In genomic region chr14:77195766-77196165, GRCh38 we compare ENCODE assay signal across 22 cellular contexts. TPM values are rescaled to one million over a fixed set of nuclear protein-coding genes. Genes with fewer than 3 reads are reported as not detected.
"Had no signal": no experiment of that assay in that cellular context is flagged by ENCODE, and none has a peak within 500 bp of the region (broad histone marks: within the 10 kb centered on the region; RNA-seq: fewer than 3 reads in every experiment).

No MANE protein-coding gene starts in this region.

- H3K4me3 Mint-ChIP-seq: immature natural killer cell, mesothelial cell of epicardium, nephron progenitor cell had no signal

- ATAC-seq: gastroesophageal sphincter; left colon; left ventricle myocardium superior; stimulated activated naive CD8-positive, alpha-beta T cell treated with anti-CD3 and anti-CD28 coated beads, Interleukin-15, Interleukin-2, amounts not matched to agents 100 U/mL and 50 U/mL, for 24 hours; upper lobe of right lung had no signal

- H3K36me3 Mint-ChIP-seq: immature natural killer cell, mesothelial cell of epicardium had no signal

- H3K27ac ChIP-seq: colonic mucosa, esophagus squamous epithelium, gastroesophageal sphincter, neutrophil, right atrium auricular region, testis, tibial nerve, upper lobe of right lung had no signal

- FAIRE-seq: kidney, small intestine had no signal

- H3K4me3 ChIP-seq: colonic mucosa, esophagus squamous epithelium, gastroesophageal sphincter, right atrium auricular region, testis, tibial nerve, upper lobe of right lung had no signal

- H3K9me3 Mint-ChIP-seq: immature natural killer cell, mesothelial cell of epicardium, nephron progenitor cell had no signal

- H3K4me1 ChIP-seq: colonic mucosa, esophagus squamous epithelium, gastroesophageal sphincter, right atrium auricular region, testis, tibial nerve, upper lobe of right lung had no signal

- DNase-seq: colonic mucosa; dermis blood vessel endothelial cell; esophagus squamous epithelium; foreskin fibroblast; immature natural killer cell; kidney; left colon; left ventricle myocardium superior; nephron progenitor cell; small intestine; stimulated activated CD4-positive, alpha-beta T cell treated with anti-CD3 and anti-CD28 coated beads, Interleukin-2, amount 100 ng/mL, for 48 hours; stimulated activated naive CD8-positive, alpha-beta T cell treated with anti-CD3 and anti-CD28 coated beads, Interleukin-15, Interleukin-2, amounts not matched to agents 100 U/mL and 50 U/mL, for 24 hours; testis; upper lobe of right lung had no signal

- H3K27me3 ChIP-seq: colonic mucosa, neutrophil, right atrium auricular region, testis, tibial nerve had no signal

- H3K27ac Mint-ChIP-seq: immature natural killer cell, mesothelial cell of epicardium, nephron progenitor cell had no signal

- H3K36me3 ChIP-seq: colonic mucosa, gastroesophageal sphincter, neutrophil, right atrium auricular region, tibial nerve, upper lobe of right lung had no signal

- H3K4me1 Mint-ChIP-seq: immature natural killer cell, mesothelial cell of epicardium, nephron progenitor cell had no signal

- H3K9me3 ChIP-seq: colonic mucosa, esophagus squamous epithelium, gastroesophageal sphincter, neutrophil, right atrium auricular region, testis, tibial nerve, upper lobe of right lung had no signal

RNA-seq across cellular contexts. Expression of gene TMEM63C, which starts 14.2 kb away (rescaled TPM):
- total RNA-seq: tibial nerve had no signal

RNA-seq across cellular contexts. Expression of gene ZDHHC22, which starts 54.2 kb away (rescaled TPM):
- total RNA-seq: dermis blood vessel endothelial cell, epithelial cell of proximal tubule, esophagus squamous epithelium, kidney, left colon, left ventricle myocardium superior, lung microvascular endothelial cell, mesothelial cell of epicardium, osteoblast, right atrium auricular region, tibial nerve, upper lobe of right lung had no signal
